In genomic region chr4:156528216-156528615, GRCh38 we compare ENCODE assay signal across 28 cellular contexts.
"Had no signal": no experiment of that assay in that cellular context is flagged by ENCODE, and none has a peak within 500 bp of the region (broad histone marks: within the 10 kb centered on the region; RNA-seq: fewer than 3 reads in every experiment).

No MANE protein-coding gene starts in this region.

- DNase-seq: activated CD4-positive, alpha-beta T cell treated with anti-CD3 and anti-CD28 coated beads for 36 hours; activated CD4-positive, CD25-positive, alpha-beta regulatory T cell; activated naive CD4-positive, alpha-beta T cell; activated T-cell treated with anti-CD3 and anti-CD28 coated beads for 4 hours; activated T-cell treated with anti-CD3 and anti-CD28 coated beads, Interleukin-2, amount 50 U/mL, for 72 hours; anterior cingulate cortex; cerebellar nuclear complex; colonic mucosa; effector CD8-positive, alpha-beta T cell; left ventricle myocardium inferior; mucosa of descending colon; right cardiac atrium; stimulated activated CD4-positive, alpha-beta T cell treated with anti-CD3 and anti-CD28 coated beads, Interleukin-12 subunit alpha, Interleukin-12 subunit beta, amount 100 ng/mL, for 4 hours; stimulated activated CD4-positive, alpha-beta T cell treated with anti-CD3 and anti-CD28 coated beads, Interleukin-4, amount 100 ng/mL, for 1 hour; T-helper 1 cell; trophoblast cell had no signal

- H3K4me3 ChIP-seq: cardiac muscle cell, colonic mucosa, left ventricle myocardium inferior, lung, mucosa of descending colon, thoracic aorta had no signal

- H3K27me3 ChIP-seq: cardiac muscle cell, colonic mucosa had no signal

- H3K4me1 ChIP-seq: colonic mucosa, left ventricle myocardium inferior had no signal

- H3K27ac ChIP-seq: cardiac muscle cell, colonic mucosa, left ventricle myocardium inferior, thoracic aorta had no signal

- ATAC-seq: activated CD4-positive, alpha-beta T cell treated with anti-CD3 and anti-CD28 coated beads for 36 hours; activated naive CD4-positive, alpha-beta T cell treated with anti-CD3 and anti-CD28 coated beads, Interleukin-2, amount 50 U/mL, for 72 hours; activated T-cell treated with anti-CD3 and anti-CD28 coated beads, Interleukin-2, amount 50 U/mL, for 72 hours; mucosa of descending colon; natural killer cell treated with Interleukin-12 subunit alpha and Interleukin-12 subunit beta and Interleukin-15 and Interleukin-18, amount 100 ng/mL, for 72 hours; right cardiac atrium had no signal

- H3K36me3 Mint-ChIP-seq: activated naive CD4-positive, alpha-beta T cell treated with anti-CD3 and anti-CD28 coated beads, Interleukin-2, amount 50 U/mL, for 72 hours; brain; natural killer cell treated with Interleukin-12 subunit alpha and Interleukin-12 subunit beta and Interleukin-15 and Interleukin-18, amount 100 ng/mL, for 72 hours had no signal

- FAIRE-seq: endometrium, frontal cortex, islet of Langerhans, urothelium cell line had no signal

- H3K27me3 Mint-ChIP-seq: activated CD4-positive, alpha-beta T cell treated with anti-CD3 and anti-CD28 coated beads for 36 hours; brain; natural killer cell treated with Interleukin-12 subunit alpha and Interleukin-12 subunit beta and Interleukin-15 and Interleukin-18, amount 100 ng/mL, for 72 hours; stimulated activated naive CD8-positive, alpha-beta T cell treated with anti-CD3 and anti-CD28 coated beads, Interleukin-15, Interleukin-2, amounts not matched to agents 100 ng/mL and 50 ng/mL, for 24 hours had no signal

- H3K4me3 Mint-ChIP-seq: activated CD4-positive, alpha-beta T cell treated with anti-CD3 and anti-CD28 coated beads for 36 hours; activated T-cell treated with anti-CD3 and anti-CD28 coated beads, Interleukin-2, amount 50 U/mL, for 72 hours; brain; natural killer cell treated with Interleukin-12 subunit alpha and Interleukin-12 subunit beta and Interleukin-15 and Interleukin-18, amount 100 ng/mL, for 72 hours; stimulated activated naive CD8-positive, alpha-beta T cell treated with anti-CD3 and anti-CD28 coated beads, Interleukin-15, Interleukin-2, amounts not matched to agents 100 ng/mL and 50 ng/mL, for 24 hours; T-helper 2 cell treated with Interferon-gamma antibody and Interleukin-4, amounts not matched to agents 5 μg/mL and 100 μg/mL, for 36 hours had no signal

- H3K9me3 Mint-ChIP-seq: T-helper 2 cell treated with Interferon-gamma antibody and Interleukin-4, amounts not matched to agents 5 μg/mL and 100 μg/mL, for 36 hours had no signal

- H3K36me3 ChIP-seq: cardiac muscle cell, colonic mucosa, left ventricle myocardium inferior, thoracic aorta had no signal

- H3K9me3 ChIP-seq: colonic mucosa, mucosa of descending colon, thoracic aorta had no signal

- H3K4me1 Mint-ChIP-seq: activated CD4-positive, alpha-beta T cell treated with anti-CD3 and anti-CD28 coated beads for 36 hours had no signal

- H3K27ac Mint-ChIP-seq: activated CD4-positive, alpha-beta T cell treated with anti-CD3 and anti-CD28 coated beads for 36 hours; activated naive CD4-positive, alpha-beta T cell treated with anti-CD3 and anti-CD28 coated beads, Interleukin-2, amount 50 U/mL, for 72 hours; activated T-cell treated with anti-CD3 and anti-CD28 coated beads, Interleukin-2, amount 50 U/mL, for 72 hours; brain; natural killer cell treated with Interleukin-12 subunit alpha and Interleukin-12 subunit beta and Interleukin-15 and Interleukin-18, amount 100 ng/mL, for 72 hours; stimulated activated naive CD8-positive, alpha-beta T cell treated with anti-CD3 and anti-CD28 coated beads, Interleukin-15, Interleukin-2, amounts not matched to agents 100 ng/mL and 50 ng/mL, for 24 hours; T-helper 2 cell treated with Interferon-gamma antibody and Interleukin-4, amounts not matched to agents 5 μg/mL and 100 μg/mL, for 36 hours had no signal
